In genomic region chr22:37674951-37675929, GRCh38 we compare ENCODE assay signal across 8 cellular contexts. TPM values are rescaled to one million over a fixed set of nuclear protein-coding genes. Genes with fewer than 3 reads are reported as not detected.
A peak's percentile ranks its signal among the peaks of the same experiment; 100 is the strongest.
DNase-seq lines count a peak whose midpoint lies in the region; ATAC-seq and TF ChIP-seq lines count a peak whose summit lies in the region.

TSS of gene LGALS1 (plus strand) at chr22:37675636. CDS start at chr22:37675703, 67 bp downstream.

- no peak within 1 kb of the TSS for H3K23ac ChIP-seq in H9 (ENCODE audit: insufficient read length, low read depth, low read length)

- H2BK120ac ChIP-seq in H9 (ENCODE audit: low read depth, low read length, poor library complexity, severe bottlenecking), result no peak within 1 kb of the TSS

- H2BK15ac ChIP-seq in H9 (ENCODE audit: low read depth, low read length), result no peak within 1 kb of the TSS

- no peak within 1 kb of the TSS for H4K8ac ChIP-seq in H9 (replicated peaks; ENCODE audit: insufficient read length, low read depth, low read length)

- H3T11ph ChIP-seq in H9 (ENCODE audit: low read length), result no peak within 1 kb of the TSS

- no peak within 1 kb of the TSS for H3K56ac ChIP-seq in H9 (ENCODE audit: insufficient read length, low read depth, low read length)

- peak within 1 kb of the TSS; percentile 25 for H3K18ac ChIP-seq in H9 (ENCODE audit: insufficient read length, low read depth, low read length)

- no peak within 1 kb of the TSS for H3K4ac ChIP-seq in H9 (ENCODE audit: low read depth, low read length)

- TF ChIP-seq CTCF in H9 (conservative IDR thresholded peaks at IDR 0.05) (no peak), WTC11 (IDR thresholded peaks at IDR 0.05) (no peak)

- H2BK12ac ChIP-seq in H9 (ENCODE audit: insufficient read length, low read depth, low read length), result no peak within 1 kb of the TSS

- no peaks in the 10 kb centered on the region for H3K79me2 ChIP-seq in H9 (ENCODE audit: insufficient read depth, low read length)

- in situ Hi-C loops in G401 (cut with HindIII; ENCODE audit: low sequenced_read_pairs), result no loop called here

- H3K79me1 ChIP-seq in H9 (ENCODE audit: insufficient read depth, low read depth, low read length, poor library complexity, severe bottlenecking), result no peaks in the 10 kb centered on the region

- CTCF ChIA-PET in WTC11 (lab: Charles Lee), result interaction anchor here (0.6 to 6.8 kb wide), 9 partner anchors 8 to 142 kb away, joined by 3 to 51 read pairs (median 4); partner anchors contain the start of genes GGA1 and NOL12

- H4K20me1 ChIP-seq in H9 (ENCODE audit: control insufficient read depth, insufficient read depth, insufficient read length), result no peaks in the 10 kb centered on the region

- H3K9ac ChIP-seq in H9 (ENCODE audit: extremely low read depth, insufficient read length, low read length), result no peak within 1 kb of the TSS

- H4K5ac ChIP-seq in H9 (ENCODE audit: insufficient read length, low read depth, low read length), result no peak within 1 kb of the TSS

- no peak within 1 kb of the TSS for H4K91ac ChIP-seq in H9 (ENCODE audit: insufficient read length, low read depth, low read length)

- no CpG with 5 or more reads among the region's 34 CpGs for WGBS in H9 (ENCODE audit: extremely low coverage, insufficient read length, low lambda C conversion rate)

- POLR2A ChIA-PET in WTC11 (lab: Charles Lee), result interaction anchor here (0.7 to 1.5 kb wide), 5 partner anchors 7 to 134 kb away, joined by 3 to 5 read pairs (median 3); partner anchors contain the start of gene GGA1

- H3K27ac ChIP-seq in H9 (ENCODE audit: insufficient read length, low read depth, low read length) (no peak within 1 kb of the TSS), cingulate gyrus (ENCODE audit: low read depth, low read length) (peak within 1 kb of the TSS; percentile 95)

- H2AK5ac ChIP-seq in H9 (ENCODE audit: insufficient read length, low read length), result no peak within 1 kb of the TSS

- no peaks in the 10 kb centered on the region for H3K4me1 ChIP-seq in H9 (ENCODE audit: insufficient read depth, low read length)

- H3K14ac ChIP-seq in H9 (ENCODE audit: insufficient read depth, low read length), result no peak within 1 kb of the TSS

- H3K27me3 Mint-ChIP-seq in H9 (ENCODE audit: low read depth) (peaks cover 7% of the 10 kb centered on the region), WTC11 (ENCODE audit: low read depth) (peaks cover 17% of the 10 kb centered on the region)

- H3K23me2 ChIP-seq in H9 (ENCODE audit: insufficient read length, low read depth, low read length, poor library complexity, severe bottlenecking), result peaks cover 3% of the 10 kb centered on the region

- peak within 1 kb of the TSS in 1 of 3 experiments; percentile 25; a peak in 1 of 7 replicates for H3K27ac Mint-ChIP-seq in H9
- no peak within 1 kb of the TSS; the same call in 1 of the 2 replicates for H3K27ac Mint-ChIP-seq in WTC11

- no peaks in the 10 kb centered on the region for H3K9me3 ChIP-seq in H9 (ENCODE audit: control insufficient read depth, low read depth, low read length)

- H2BK5ac ChIP-seq in H9 (ENCODE audit: insufficient read length, low read length), result no peak within 1 kb of the TSS

- H3K4me3 Mint-ChIP-seq in H9 (peak within 1 kb of the TSS; percentile 60 to 73), WTC11 (peak within 1 kb of the TSS; percentile 72)

- peaks cover 5 to 25% of the 10 kb centered on the region in 2 experiments for H3K4me1 Mint-ChIP-seq in H9
- peaks cover 13% of the 10 kb centered on the region for H3K4me1 Mint-ChIP-seq in WTC11

- H3K9me3 Mint-ChIP-seq in H9, result no peaks in the 10 kb centered on the region
- no peaks in the 10 kb centered on the region for H3K9me3 Mint-ChIP-seq in WTC11

- H2AFZ ChIP-seq in H9 (ENCODE audit: low read length), result no peak within 1 kb of the TSS

- H3K27me3 ChIP-seq in H9 (ENCODE audit: insufficient read depth, low read length), result no peaks in the 10 kb centered on the region

- peak within 1 kb of the TSS; percentile 76 for H3K4me2 ChIP-seq in H9 (ENCODE audit: insufficient read depth, insufficient read length, low read length)

- no peaks in the 10 kb centered on the region; a peak in 1 of 7 replicates for H3K36me3 Mint-ChIP-seq in H9 (ENCODE audit: insufficient read depth in 1 of 3, low read depth in 3 of 3)
- no peaks in the 10 kb centered on the region for H3K36me3 Mint-ChIP-seq in WTC11

- no peak within 1 kb of the TSS for H2BK20ac ChIP-seq in H9 (ENCODE audit: low read depth, low read length, poor library complexity, severe bottlenecking)

- peak; percentile 92 for DNase-seq in G401 (ENCODE audit: low spot score)
- DNase-seq in H9, result peak; percentile 86
- DNase-seq in NCI-H2029 (lab: John Stamatoyannopoulos, UW), result peak; percentile 80
- peak; percentile 81 for DNase-seq in WTC11 (ENCODE audit: low spot score)
- DNase-seq in kidney glomerular epithelial cell (lab: John Stamatoyannopoulos, UW), result peak; percentile 92
- peak; percentile 80 for DNase-seq in stimulated activated CD4-positive, alpha-beta T cell treated with anti-CD3 and anti-CD28 coated beads, Interleukin-15, amount 100 ng/mL, for 24 hours
- DNase-seq in NCI-H524 treated with DMSO at 0.1 percent for 48 hours (lab: John Stamatoyannopoulos, UW), result no peak

- ATAC-seq in WTC11, result peak; percentile 23

TF ChIP-seq in WTC11, 78 proteins besides CTCF, POLR2A, EP300 and RAD21:
- TF ChIP-seq ZNF121 (CRISPR knock-in tag; IDR thresholded peaks at IDR 0.05) (no peak), FOXJ3 (CRISPR knock-in tag; IDR thresholded peaks at IDR 0.05; ENCODE audit: borderline replicate concordance) (no peak), NFYB (CRISPR knock-in tag; conservative IDR thresholded peaks at IDR 0.05; ENCODE audit: low read depth) (peak; percentile 49; the same call in 1 of the 2 replicates), ZNF263 (CRISPR knock-in tag; IDR thresholded peaks at IDR 0.05; ENCODE audit: low read depth) (0 out of 2 replicates have a peak, but pooled peaks have one; percentile 50), SMAD3 (CRISPR knock-in tag; IDR thresholded peaks at IDR 0.05; ENCODE audit: borderline replicate concordance) (no peak), TEAD4 (CRISPR knock-in tag; IDR thresholded peaks at IDR 0.05) (no peak), SP1 (CRISPR knock-in tag; conservative IDR thresholded peaks at IDR 0.05) (0 out of 2 replicates have a peak, but pooled peaks have one; percentile 36), GTF2I (CRISPR knock-in tag; conservative IDR thresholded peaks at IDR 0.05) (peak; percentile 55; the same call in 1 of the 2 replicates), JUN (CRISPR knock-in tag; IDR thresholded peaks at IDR 0.05) (no peak)

RNA-seq across cellular contexts. Expression of gene LGALS1, which starts in this region (rescaled TPM):
- 435 and 601 TPM in 2 replicates for total RNA-seq in G401 (2014; rRNA removed; shearing (Covaris generic))
- total RNA-seq in H9 (2021) (32.8 and 33.6 TPM in 2 replicates), WTC11 (2021) (17.3 to 23.5 TPM (median 19.2 TPM) in 3 replicates)

Comparison
In these comparisons a context has a peak if more than half of its experiments do, and no peak if none do; other contexts are left out.
1. RNA of gene LGALS1 (total RNA-seq): 435 to 601 TPM in G401; 32.8 to 33.6 TPM in H9 and 17.3 to 23.5 TPM in WTC11; every median in the first group is over 10 times any median in the second.